Comparison of ENCODE assay signal across 18 cellular contexts in the genomic region with DNA sequence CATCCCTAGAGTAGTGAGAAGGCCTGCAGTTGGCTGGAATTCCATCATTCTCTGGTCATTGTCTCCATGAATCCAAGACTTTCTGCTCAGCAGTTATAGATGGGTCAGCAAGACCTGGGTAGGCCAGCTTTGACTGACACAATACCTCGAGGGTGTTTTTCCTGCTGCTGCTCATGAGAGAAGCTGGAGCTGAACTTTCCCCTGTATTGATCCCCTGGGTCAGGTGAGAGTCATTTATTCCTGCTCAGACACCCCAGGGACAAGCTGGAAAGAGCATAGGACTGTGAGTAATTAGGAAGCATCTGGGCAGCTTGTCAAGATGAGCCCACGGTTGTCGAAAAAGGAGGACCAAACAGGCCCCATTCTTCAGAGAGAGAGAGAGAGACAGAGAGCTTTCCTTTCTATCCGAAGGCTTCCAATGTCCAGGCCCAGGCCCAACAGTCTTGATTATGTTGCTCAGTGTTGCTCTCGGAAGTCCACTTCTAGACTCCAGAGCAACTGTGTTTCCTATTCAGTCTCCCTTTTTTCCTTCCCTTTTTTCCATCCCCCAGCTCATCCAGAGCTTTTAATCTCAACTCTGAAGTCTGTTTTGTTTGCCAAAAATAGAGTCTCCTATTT.
"Had no signal": no experiment of that assay in that cellular context is flagged by ENCODE, and none has a peak within 500 bp of the region (broad histone marks: within the 10 kb centered on the region; RNA-seq: fewer than 3 reads in every experiment).

No MANE protein-coding gene starts in this region.

- H3K27me3 ChIP-seq: colonic mucosa had no signal

- H3K4me1 ChIP-seq: colonic mucosa, gastroesophageal sphincter, heart left ventricle, left ventricle myocardium inferior, lower lobe of right lung had no signal

- H3K27ac ChIP-seq: colonic mucosa, epithelial cell of prostate, foreskin keratinocyte, gastroesophageal sphincter, heart left ventricle, left ventricle myocardium inferior, lower lobe of right lung had no signal

- H3K36me3 ChIP-seq: colonic mucosa, gastroesophageal sphincter, heart left ventricle, left ventricle myocardium inferior, lower lobe of right lung had no signal

- DNase-seq: colonic mucosa; cortex of kidney; effector CD8-positive, alpha-beta T cell; effector memory CD8-positive, alpha-beta T cell; endodermal cell; erythroblast; foreskin keratinocyte; heart left ventricle; hippocampal formation; left cardiac atrium; left ventricle myocardium inferior; lower lobe of right lung; mesendoderm; midbrain; naive B cell had no signal

- H3K9me3 ChIP-seq: colonic mucosa, gastroesophageal sphincter, heart left ventricle, left ventricle myocardium inferior, lower lobe of right lung had no signal

- ATAC-seq: effector memory CD8-positive, alpha-beta T cell; esophagus mucosa; foreskin keratinocyte; gastroesophageal sphincter; heart left ventricle; left cardiac atrium; lower lobe of right lung had no signal

- H3K4me3 ChIP-seq: colonic mucosa, gastroesophageal sphincter, heart left ventricle, left ventricle myocardium inferior, lower lobe of right lung had no signal
